ENCODE assay signal across 9 cellular contexts in the genomic region with DNA sequence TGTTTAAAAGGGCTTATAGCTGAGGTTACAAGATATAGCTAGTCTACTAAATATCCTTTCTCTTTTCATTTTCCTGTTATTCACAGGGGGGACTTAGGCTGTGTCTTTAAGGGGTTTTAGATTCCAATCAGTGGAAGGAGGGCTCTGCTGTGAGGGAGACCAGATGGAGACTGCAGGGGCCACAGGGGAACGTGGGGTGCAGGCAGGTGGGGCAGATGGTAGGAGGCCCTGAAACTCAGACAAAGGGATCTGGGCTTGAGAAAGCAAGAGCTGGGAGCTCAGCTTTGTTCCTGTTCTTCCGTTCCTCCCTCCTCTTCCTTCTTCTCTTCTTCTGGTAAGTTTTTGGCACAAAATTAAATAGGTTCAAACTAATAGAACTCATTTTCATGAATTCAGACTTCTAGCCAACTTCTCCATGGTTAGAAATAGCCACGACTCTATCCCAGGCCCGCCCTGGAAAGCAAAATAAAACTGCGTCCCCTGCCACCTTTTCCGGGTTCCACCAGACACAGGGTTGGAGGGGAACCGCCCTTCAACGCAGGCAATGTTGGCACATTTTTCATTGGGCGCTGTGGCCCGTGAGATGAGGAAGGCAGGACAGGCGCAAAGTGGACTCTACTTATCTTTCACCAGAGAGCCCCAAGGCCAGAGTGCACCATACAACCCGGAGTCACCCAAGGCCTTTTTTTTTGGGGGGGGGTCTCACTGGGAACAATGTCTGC. TPM values are rescaled to one million over a fixed set of nuclear protein-coding genes. Genes with fewer than 3 reads are reported as not detected.
DNase-seq lines count a peak whose midpoint lies in the region; ATAC-seq and TF ChIP-seq lines count a peak whose summit lies in the region.
"Had no signal": no experiment of that assay in that cellular context is flagged by ENCODE, and none has a peak within 500 bp of the region (broad histone marks: within the 10 kb centered on the region; RNA-seq: fewer than 3 reads in every experiment).

No MANE protein-coding gene starts in this region.

- H3K36me3 ChIP-seq in DND-41 (ENCODE audit: insufficient read depth, low read length) (peaks cover 14% of the 10 kb centered on the region), neutrophil (peaks cover 4% of the 10 kb centered on the region)

- no peak for TF ChIP-seq POLR2A in GM18505 (IDR thresholded peaks at IDR 0.05; ENCODE audit: borderline replicate concordance, extremely low read depth, insufficient read depth, insufficient read length)

- H3K27me3 ChIP-seq in DND-41 (ENCODE audit: insufficient read depth, low read length, poor library complexity) (no peaks in the 10 kb centered on the region), dorsolateral prefrontal cortex (peaks cover 0 to 66% (median 10%) of the 10 kb centered on the region in 45 donors), neutrophil (no peaks in the 10 kb centered on the region)

- H3K4me2 ChIP-seq in DND-41 (ENCODE audit: insufficient read depth, low read length), result peak overlapping the region; percentile 63

- ATAC-seq in DND-41 (ENCODE audit: insufficient read depth, low read depth) (peak; percentile 25), GM18505 (IDR thresholded peaks at IDR 0.05; ENCODE audit: unreplicated experiment) (no peak), HG02852 (IDR thresholded peaks at IDR 0.05; ENCODE audit: unreplicated experiment) (no peak)

- H3K27ac ChIP-seq in DND-41 (ENCODE audit: low read length) (peak overlapping the region; percentile 99), dorsolateral prefrontal cortex (peak overlapping the region in 51 of 59 donors; percentile 5 to 98 (median 71)), neutrophil (peak overlapping the region; percentile 99)

- peak; percentile 74 for DNase-seq in DND-41
- peak; percentile 63 for DNase-seq in NOMO-1 treated with DMSO at 0.1 percent for 48 hours (lab: John Stamatoyannopoulos, UW; ENCODE audit: unreplicated experiment)
- peak in 1 of 10 donors; percentile 37 for DNase-seq in dorsolateral prefrontal cortex
- DNase-seq in SW480 (ENCODE audit: low spot score), result no peak
- DNase-seq in NCI-H748 (lab: John Stamatoyannopoulos, UW; ENCODE audit: unreplicated experiment), result no peak
- DNase-seq: NCI-H1436 treated with DMSO at 0.1 percent for 48 hours had no signal

- peaks cover 10% of the 10 kb centered on the region for H4K20me1 ChIP-seq in DND-41 (ENCODE audit: insufficient read depth, low read length)

- no peaks in the 10 kb centered on the region for H3K9me3 ChIP-seq in DND-41 (ENCODE audit: insufficient read depth, low read length, severe bottlenecking)
- H3K9me3 ChIP-seq in neutrophil, result no peaks in the 10 kb centered on the region

- no peak overlapping the region for H2AFZ ChIP-seq in DND-41 (ENCODE audit: low read depth, low read length)

- H3K79me2 ChIP-seq in DND-41 (ENCODE audit: insufficient read depth, low read length), result peaks cover 75% of the 10 kb centered on the region

- intact Hi-C loops in dorsolateral prefrontal cortex (cut with DNase I), result no loop called here

- peak overlapping the region; percentile 98 for H3K9ac ChIP-seq in DND-41 (ENCODE audit: low read depth, low read length)

- peaks cover 37% of the 10 kb centered on the region for H3K4me1 ChIP-seq in DND-41 (ENCODE audit: insufficient read depth, low read length)
- peaks cover 48 to 69% of the 10 kb centered on the region in 2 experiments for H3K4me1 ChIP-seq in neutrophil (ENCODE audit: control insufficient read depth in 1 of 2, insufficient read depth in 1 of 2, low read depth in 1 of 2, low read length in 1 of 2)

- no peak for TF ChIP-seq CTCF in DND-41 (IDR thresholded peaks at IDR 0.05; ENCODE audit: borderline replicate concordance, extremely low read depth, low read length, poor library complexity, severe bottlenecking)
- no peak for TF ChIP-seq CTCF in dorsolateral prefrontal cortex (IDR thresholded peaks at IDR 0.05 in 54 of 56, conservative IDR thresholded peaks at IDR 0.05 in 2 of 56; ENCODE audit: low read depth in 1 of 56, partially characterized antibody in 56 of 56)
- TF ChIP-seq CTCF in neutrophil (IDR thresholded peaks at IDR 0.05), result no peak

- H3K4me3 ChIP-seq in DND-41 (ENCODE audit: low read depth in 1 of 2, low read length in 2 of 2), result peak overlapping the region; percentile 21 to 55
- H3K4me3 ChIP-seq in dorsolateral prefrontal cortex, result peak overlapping the region in 14 of 59 donors; percentile 0 to 37 (median 28)
- H3K4me3 ChIP-seq in neutrophil (ENCODE audit: low read depth in 1 of 2, low read length in 1 of 2), result peak overlapping the region; percentile 18 to 27

RNA-seq across cellular contexts. Expression of a gene that starts 3.5 kb away (rescaled TPM):
- 1,000 to 10,000 TPM; 1,088 to 2,217 (median 1,674) TPM for total RNA-seq in dorsolateral prefrontal cortex

Comparison
In these comparisons a context has a peak if more than half of its experiments do, and no peak if none do; other contexts are left out.
1. DNase-seq: peak in DND-41 (single experiment) and NOMO-1 treated with DMSO at 0.1 percent for 48 hours (single experiment); none in SW480 (single experiment) and NCI-H748 (single experiment).
2. Peak in every context shown above with its lines, with median percentiles within 50 percentile points of each other: H3K27ac ChIP-seq.